ENCODE assay signal across 16 cellular contexts in genomic region chr1:82162526-82163420, GRCh38.
DNase-seq lines count a peak whose midpoint lies in the region; ATAC-seq, FAIRE-seq and TF ChIP-seq lines count a peak whose summit lies in the region.
"Had no signal": no experiment of that assay in that cellular context is flagged by ENCODE, and none has a peak within 500 bp of the region (broad histone marks: within the 10 kb centered on the region; RNA-seq: fewer than 3 reads in every experiment).

No MANE protein-coding gene starts in this region.

- no peaks in the 10 kb centered on the region for H3K4me1 ChIP-seq in GM23248 (ENCODE audit: insufficient read depth)

- no peak overlapping the region for H3K4me3 ChIP-seq in bronchial epithelial cell (ENCODE audit: low read depth, low read length)
- no peak overlapping the region for H3K4me3 ChIP-seq in GM23248

- FAIRE-seq in bronchial epithelial cell (lab: Jason Lieb, UNC) = no peak
- FAIRE-seq: islet of Langerhans, small intestine had no signal

- no peaks in the 10 kb centered on the region for H3K9me3 Mint-ChIP-seq in neural crest cell
- H3K9me3 Mint-ChIP-seq: CD4-positive, alpha-beta T cell; WTC11 had no signal

- H3K4me1 Mint-ChIP-seq in neural crest cell = peaks cover 22% of the 10 kb centered on the region

- no peaks in the 10 kb centered on the region for H3K9me3 ChIP-seq in GM23248 (ENCODE audit: low read depth)
- H3K9me3 ChIP-seq: gastroesophageal sphincter, thoracic aorta had no signal

- in situ Hi-C loops in GM23248 (cut with MboI) = no loop called here

- H3K36me3 ChIP-seq in bronchial epithelial cell (ENCODE audit: control insufficient read depth, insufficient read depth, low read length) (no peaks in the 10 kb centered on the region), GM23248 (ENCODE audit: low read depth) (no peaks in the 10 kb centered on the region)
- H3K36me3 ChIP-seq: gastroesophageal sphincter, thoracic aorta had no signal

- H3F3A ChIP-seq in GM23248 (ENCODE audit: insufficient read depth) = no peaks in the 10 kb centered on the region

- no peaks in the 10 kb centered on the region for H3K36me3 Mint-ChIP-seq in neural crest cell (ENCODE audit: low read depth)
- H3K36me3 Mint-ChIP-seq: WTC11 had no signal

- no peaks in the 10 kb centered on the region for H4K20me1 ChIP-seq in GM23248 (ENCODE audit: insufficient read depth)

- H3K27me3 ChIP-seq in bronchial epithelial cell (ENCODE audit: control insufficient read depth, insufficient read depth, low read length) (no peaks in the 10 kb centered on the region), GM23248 (replicated peaks; ENCODE audit: insufficient read depth) (no peaks in the 10 kb centered on the region; the same call in 1 of the 2 replicates)
- H3K27me3 ChIP-seq: gastroesophageal sphincter had no signal

- H3K27ac ChIP-seq in GM23248 = no peak overlapping the region
- H3K27ac ChIP-seq: thoracic aorta had no signal

- TF ChIP-seq CTCF in bronchial epithelial cell (IDR thresholded peaks at IDR 0.05; ENCODE audit: insufficient read depth, low read length, severe bottlenecking) (no peak), neural crest cell (conservative IDR thresholded peaks at IDR 0.05) (no peak)

- WGBS in GM23248 (ENCODE audit: low coverage in 1 of 2, low lambda C conversion rate in 2 of 2, missing lambda C conversion rate in 2 of 2), 2 experiments = 75 to 77% methylated on average over 7 of the region's 7 CpGs

- H3K4me2 ChIP-seq in GM23248 (ENCODE audit: unreplicated experiment) = no peak overlapping the region

- ATAC-seq in GM18511 (IDR thresholded peaks at IDR 0.05; ENCODE audit: unreplicated experiment) (peak; percentile 14), GM19328 (IDR thresholded peaks at IDR 0.05; ENCODE audit: unreplicated experiment) (no peak), left lobe of liver (no peak)
- ATAC-seq: gastroesophageal sphincter, WTC11 had no signal

- H3K4me3 Mint-ChIP-seq in neural crest cell = peak overlapping the region; percentile 5
- H3K4me3 Mint-ChIP-seq: WTC11 had no signal

- no peaks in the 10 kb centered on the region for H3K9me2 ChIP-seq in GM23248 (ENCODE audit: insufficient read depth)

- no peak overlapping the region for H2AFZ ChIP-seq in GM23248

- no peaks in the 10 kb centered on the region for H3K79me2 ChIP-seq in GM23248 (ENCODE audit: insufficient read depth)

- no peak overlapping the region for H3K27ac Mint-ChIP-seq in neural crest cell (ENCODE audit: unreplicated experiment)
- H3K27ac Mint-ChIP-seq: WTC11 had no signal

- no peaks in the 10 kb centered on the region for H3K27me3 Mint-ChIP-seq in neural crest cell (ENCODE audit: low read depth)
- H3K27me3 Mint-ChIP-seq: CD4-positive, alpha-beta T cell had no signal

- H3K9ac ChIP-seq in GM23248 = no peak overlapping the region

- peak; percentile 38 to 57 for DNase-seq in NCI-H187 (lab: John Stamatoyannopoulos, UW)
- peak; percentile 20 for DNase-seq in bronchial epithelial cell (ENCODE audit: low read depth)
- no peak for DNase-seq in neural crest cell (ENCODE audit: low read depth, low spot score)
- no peak for DNase-seq in GM23248
- DNase-seq in left lobe of liver (ENCODE audit: low spot score) = no peak
- DNase-seq: amygdala; CD4-positive, alpha-beta T cell; KG1; NCI-H446 treated with DMSO at 0.1 percent for 48 hours; small intestine had no signal

Comparison
In these comparisons a context has a peak if more than half of its experiments do, and no peak if none do; other contexts are left out.
1. DNase-seq: peak in NCI-H187 (2 of 2) and bronchial epithelial cell (single experiment); none in neural crest cell (single experiment), GM23248 (single experiment) and left lobe of liver (single experiment).